ENCODE assay signal across 1 cellular context in genomic region chr1:85494957-85495266, GRCh38.
TF ChIP-seq lines count a peak whose summit lies in the region.

No MANE protein-coding gene starts in this region.

TF ChIP-seq in H1, 55 proteins besides CTCF, POLR2A, EP300 and RAD21 (continued from another document):
- TF ChIP-seq HDAC2 (IDR thresholded peaks at IDR 0.05; ENCODE audit: borderline replicate concordance in 1 of 2, low read depth in 2 of 2, low read length in 2 of 2) (no peak), SIN3A (conservative IDR thresholded peaks at IDR 0.05 in 1 of 2, IDR thresholded peaks at IDR 0.05 in 1 of 2; ENCODE audit: low read depth in 1 of 2, low read length in 2 of 2) (no peak), ATF2 (IDR thresholded peaks at IDR 0.05; ENCODE audit: low read length) (no peak), NRF1 (IDR thresholded peaks at IDR 0.05; ENCODE audit: low read depth, low read length) (no peak), SAP30 (IDR thresholded peaks at IDR 0.05; ENCODE audit: insufficient read depth, insufficient replicate concordance, low read length) (no peak), CHD1 (IDR thresholded peaks at IDR 0.05; ENCODE audit: low read depth, low read length) (no peak), CHD2 (IDR thresholded peaks at IDR 0.05; ENCODE audit: low read length) (no peak), RNF2 (IDR thresholded peaks at IDR 0.05; ENCODE audit: borderline replicate concordance, low read depth, low read length, missing control alignments, poor library complexity, severe bottlenecking) (no peak), E2F6 (IDR thresholded peaks at IDR 0.05) (no peak), TEAD4 (IDR thresholded peaks at IDR 0.05; ENCODE audit: low read depth, low read length) (no peak), RBBP5 (IDR thresholded peaks at IDR 0.05; ENCODE audit: borderline replicate concordance, low read depth, low read length) (no peak), PHF8 (conservative IDR thresholded peaks at IDR 0.05; ENCODE audit: low read depth, low read length) (no peak), RXRA (IDR thresholded peaks at IDR 0.05; ENCODE audit: insufficient read depth, low read depth, low read length) (no peak), ATF3 (IDR thresholded peaks at IDR 0.05; ENCODE audit: insufficient read depth, low read depth, low read length) (no peak), CHD7 (IDR thresholded peaks at IDR 0.05; ENCODE audit: insufficient replicate concordance, low read length) (no peak)
